ENCODE assay signal across 20 cellular contexts in genomic region chr13:98303858-98304257, GRCh38.
DNase-seq lines count a peak whose midpoint lies in the region; ATAC-seq, FAIRE-seq and TF ChIP-seq lines count a peak whose summit lies in the region.
"Had no signal": no experiment of that assay in that cellular context is flagged by ENCODE, and none has a peak within 500 bp of the region (broad histone marks: within the 10 kb centered on the region; RNA-seq: fewer than 3 reads in every experiment).

No MANE protein-coding gene starts in this region.

- TF ChIP-seq POLR2A in IMR-90 (IDR thresholded peaks at IDR 0.05; ENCODE audit: low read depth, low read length) = no peak

- H3K18ac ChIP-seq in IMR-90 (ENCODE audit: low read depth, low read length) = peak overlapping the region; percentile 50

- H3K79me1 ChIP-seq in IMR-90 (ENCODE audit: low read depth in 1 of 2, low read length in 2 of 2) = peaks cover 43 to 85% of the 10 kb centered on the region in 2 experiments

- peaks cover 49% of the 10 kb centered on the region for H3K4me1 ChIP-seq in IMR-90 (ENCODE audit: control insufficient read depth, insufficient read depth, low read length)
- H3K4me1 ChIP-seq in smooth muscle cell (ENCODE audit: low read depth) = peaks cover 40% of the 10 kb centered on the region

- no peak for TF ChIP-seq RAD21 in IMR-90 (IDR thresholded peaks at IDR 0.05; ENCODE audit: low read length)

- H3K4me3 ChIP-seq in IMR-90 (ENCODE audit: insufficient read depth, low read depth, low read length) = no peak overlapping the region
- H3K4me3 ChIP-seq in smooth muscle cell = no peak overlapping the region
- H3K4me3 ChIP-seq: A549 had no signal

- peaks cover 4% of the 10 kb centered on the region for H3K36me3 ChIP-seq in IMR-90 (ENCODE audit: control insufficient read depth, insufficient read depth, low read length)
- H3K36me3 ChIP-seq in smooth muscle cell (ENCODE audit: low read depth) = no peaks in the 10 kb centered on the region
- H3K36me3 ChIP-seq: BE2C had no signal

- no peak overlapping the region for H2AK9ac ChIP-seq in IMR-90 (replicated peaks; ENCODE audit: low read depth, low read length, poor library complexity)

- dilution Hi-C loops in IMR-90 (cut with HindIII; ENCODE audit: low sequenced_read_pairs, unreplicated experiment) = no loop called here

- no CpG with 5 or more reads among the region's 6 CpGs for WGBS in IMR-90 (ENCODE audit: extremely low coverage in 2 of 2, insufficient read length in 1 of 2), 2 experiments
- 78% methylated on average over 6 of the region's 6 CpGs for WGBS in smooth muscle cell (ENCODE audit: low lambda C conversion rate)

- H2BK5ac ChIP-seq in IMR-90 (ENCODE audit: low read depth, low read length, poor library complexity, severe bottlenecking) = no peak overlapping the region

- peak overlapping the region; percentile 57; the same call in 1 of the 2 replicates for H4K5ac ChIP-seq in IMR-90 (ENCODE audit: low read depth, low read length)

- H3K4me3 Mint-ChIP-seq in chondrocyte (ENCODE audit: unreplicated experiment) (no peak overlapping the region), mesothelial cell of epicardium (no peak overlapping the region)
- H3K4me3 Mint-ChIP-seq: CD4-positive, alpha-beta memory T cell; HFFc6 had no signal

- peaks cover 53% of the 10 kb centered on the region for H3K79me2 ChIP-seq in smooth muscle cell (ENCODE audit: low read depth)

- H3K9me3 Mint-ChIP-seq in chondrocyte (ENCODE audit: low read depth) (peaks cover 2% of the 10 kb centered on the region), mesothelial cell of epicardium (peaks cover 5% of the 10 kb centered on the region)
- H3K9me3 Mint-ChIP-seq: CD4-positive, alpha-beta memory T cell; HFFc6 had no signal

- peak overlapping the region; percentile 22; the same call in 1 of the 3 replicates for H2BK15ac ChIP-seq in IMR-90 (ENCODE audit: low read depth, low read length)

- H3K27ac ChIP-seq in IMR-90 (ENCODE audit: insufficient read depth, low read length) (peak overlapping the region; percentile 38; the same call in 1 of the 2 replicates), smooth muscle cell (ENCODE audit: low read depth) (peak overlapping the region; percentile 96)
- H3K27ac ChIP-seq: A549, C4-2B, HL-60 had no signal

- H2AK5ac ChIP-seq in IMR-90 (ENCODE audit: low read depth, low read length) = peak overlapping the region; percentile 63; the same call in 1 of the 2 replicates

- H3K14ac ChIP-seq in IMR-90 (replicated peaks; ENCODE audit: low read depth, low read length) = peak overlapping the region; percentile 74

- no peak for TF ChIP-seq CTCF in IMR-90 (conservative IDR thresholded peaks at IDR 0.05; ENCODE audit: low read depth, low read length)
- TF ChIP-seq CTCF in chondrocyte (IDR thresholded peaks at IDR 0.05) = no peak
- no peak for TF ChIP-seq CTCF in mesothelial cell of epicardium (IDR thresholded peaks at IDR 0.05; ENCODE audit: unreplicated experiment)
- TF ChIP-seq CTCF in smooth muscle cell (IDR thresholded peaks at IDR 0.05; ENCODE audit: borderline replicate concordance, insufficient read depth, poor library complexity, severe bottlenecking) = no peak

- no peak for ATAC-seq in IMR-90 (ENCODE audit: low read depth)
- ATAC-seq: A549 had no signal

- peak overlapping the region; percentile 73 for H3K23ac ChIP-seq in IMR-90 (ENCODE audit: low read depth, low read length)

- no peak overlapping the region for H3K4me2 ChIP-seq in IMR-90 (ENCODE audit: low read depth, low read length)
- no peak overlapping the region for H3K4me2 ChIP-seq in smooth muscle cell
- H3K4me2 ChIP-seq: A549 had no signal

- in situ Hi-C loops in IMR-90 (cut with MboI; ENCODE audit: low sequenced_read_pairs) = no loop called here

- no peak for FAIRE-seq in GM19239 (lab: Jason Lieb, UNC)
- FAIRE-seq: A549, D721Med, G401.6, GM12891, H1 had no signal

- H3K27ac Mint-ChIP-seq in chondrocyte (ENCODE audit: unreplicated experiment) = peak overlapping the region; percentile 23
- peak overlapping the region; percentile 98 for H3K27ac Mint-ChIP-seq in mesothelial cell of epicardium
- H3K27ac Mint-ChIP-seq: CD4-positive, alpha-beta memory T cell; HFFc6 had no signal

- H2BK120ac ChIP-seq in IMR-90 (ENCODE audit: low read depth, low read length) = peak overlapping the region; percentile 57

- H4K91ac ChIP-seq in IMR-90 (ENCODE audit: insufficient read depth, low read depth, low read length) = peak overlapping the region; percentile 61

- H4K20me1 ChIP-seq in IMR-90 (ENCODE audit: insufficient read depth, low read length) = peaks cover 16% of the 10 kb centered on the region
- H4K20me1 ChIP-seq in smooth muscle cell (ENCODE audit: low read depth) = peaks cover 4% of the 10 kb centered on the region

- H3K27me3 Mint-ChIP-seq in chondrocyte (ENCODE audit: low read depth) (no peaks in the 10 kb centered on the region), mesothelial cell of epicardium (ENCODE audit: low read depth) (no peaks in the 10 kb centered on the region)

- intact Hi-C loops in IMR-90 (cut with micrococcal nuclease) = loop anchor here (5.0 kb wide), 1 partner anchor 157 kb away; no protein-coding TSS in a partner anchor

- H2AFZ ChIP-seq in IMR-90 (replicated peaks; ENCODE audit: low read length, poor library complexity) = no peak overlapping the region
- H2AFZ ChIP-seq in smooth muscle cell (ENCODE audit: low read depth) = no peak overlapping the region

- DNase-seq in IMR-90 (no peak), chondrocyte (ENCODE audit: low spot score) (no peak), mesothelial cell of epicardium (ENCODE audit: low spot score in 2 of 2, unreplicated experiment in 2 of 2) (no peak), smooth muscle cell (lab: John Stamatoyannopoulos, UW; ENCODE audit: unreplicated experiment) (no peak), mucosa of gallbladder (ENCODE audit: low spot score) (no peak), GM19239 (ENCODE audit: insufficient read length, low spot score) (no peak)
- DNase-seq: BE2C; CD4-positive, alpha-beta memory T cell; DMS153; DMS79 treated with DMSO at 0.1 percent for 48 hours; EL; HCEC 1CT; HFFc6 had no signal

- peak overlapping the region; percentile 57; the same call in 1 of the 2 replicates for H2BK20ac ChIP-seq in IMR-90 (ENCODE audit: low read depth, low read length)

- H3K27me3 ChIP-seq in IMR-90 (ENCODE audit: control insufficient read depth, insufficient read depth, low read length) (no peaks in the 10 kb centered on the region), smooth muscle cell (ENCODE audit: low read depth) (no peaks in the 10 kb centered on the region)
- H3K27me3 ChIP-seq: BE2C had no signal

- H3F3A ChIP-seq in smooth muscle cell (ENCODE audit: low read depth) = peaks cover 16% of the 10 kb centered on the region

- CTCF ChIA-PET in IMR-90 (lab: Yijun Ruan, JAX) = no interaction called here

- H3K36me3 Mint-ChIP-seq in chondrocyte (ENCODE audit: low read depth) (peaks cover 6% of the 10 kb centered on the region), mesothelial cell of epicardium (peaks cover 12% of the 10 kb centered on the region)
- H3K36me3 Mint-ChIP-seq: CD4-positive, alpha-beta memory T cell had no signal

- no TSS peak for BruUV-seq in IMR-90 (replicated peaks; lab: Mats Ljungman, UMichigan)

- no peaks in the 10 kb centered on the region for H3K9me3 ChIP-seq in IMR-90 (ENCODE audit: control insufficient read depth, insufficient read depth, low read length)
- H3K9me3 ChIP-seq in smooth muscle cell (replicated peaks; ENCODE audit: low read depth) = no peaks in the 10 kb centered on the region
- H3K9me3 ChIP-seq: A549, BE2C had no signal

- H3K9ac ChIP-seq in IMR-90 (ENCODE audit: low read depth, low read length) = no peak overlapping the region
- no peak overlapping the region for H3K9ac ChIP-seq in smooth muscle cell (ENCODE audit: low read depth)

- POLR2A ChIA-PET in IMR-90 (lab: Charles Lee; ENCODE audit: unreplicated experiment) = no interaction called here

- H3K4me1 Mint-ChIP-seq in chondrocyte (ENCODE audit: low read depth) (peaks cover 90% of the 10 kb centered on the region), mesothelial cell of epicardium (peaks cover 71% of the 10 kb centered on the region)
- H3K4me1 Mint-ChIP-seq: CD4-positive, alpha-beta memory T cell had no signal

- H3K9me1 ChIP-seq in IMR-90 (ENCODE audit: insufficient read depth, low read length) = peaks cover 34% of the 10 kb centered on the region

- H3K56ac ChIP-seq in IMR-90 (ENCODE audit: extremely low read depth, insufficient read depth, low read length) = no peak overlapping the region

- peak overlapping the region in 1 of 2 experiments; percentile 12; a peak in 1 of 4 replicates for H4K8ac ChIP-seq in IMR-90 (ENCODE audit: low read depth in 2 of 2, low read length in 2 of 2)

- H3K4ac ChIP-seq in IMR-90 (ENCODE audit: low read depth, low read length) = peak overlapping the region; percentile 65

TF ChIP-seq in IMR-90, 13 proteins besides CTCF, POLR2A, EP300 and RAD21:
- no peak for TF ChIP-seq MAZ (IDR thresholded peaks at IDR 0.05; ENCODE audit: borderline replicate concordance, low read depth, low read length)
- TF ChIP-seq BHLHE40 (IDR thresholded peaks at IDR 0.05; ENCODE audit: low read depth, low read length) = no peak
- TF ChIP-seq FOS (IDR thresholded peaks at IDR 0.05; ENCODE audit: low read depth, low read length) = no peak
- no peak for TF ChIP-seq ELK1 (IDR thresholded peaks at IDR 0.05; ENCODE audit: borderline replicate concordance, low read depth, low read length)
- no peak for TF ChIP-seq SMC3 (IDR thresholded peaks at IDR 0.05; ENCODE audit: low read depth, low read length)
- TF ChIP-seq CHD1 (IDR thresholded peaks at IDR 0.05; ENCODE audit: low read depth, low read length) = no peak
- no peak for TF ChIP-seq MXI1 (IDR thresholded peaks at IDR 0.05; ENCODE audit: borderline replicate concordance, low read depth, low read length)
